In genomic region chr18:11672846-11673454, GRCh38 we compare ENCODE assay signal across 25 cellular contexts.
"Had no signal": no experiment of that assay in that cellular context is flagged by ENCODE, and none has a peak within 500 bp of the region (broad histone marks: within the 10 kb centered on the region; RNA-seq: fewer than 3 reads in every experiment).

No MANE protein-coding gene starts in this region.

- H3K4me3 Mint-ChIP-seq: activated CD8-positive, alpha-beta T cell treated with anti-CD3 and anti-CD28 coated beads for 36 hours; activated naive CD8-positive, alpha-beta T cell treated with anti-CD3 and anti-CD28 coated beads, Interleukin-2, amount 50 U/mL, for 24 hours; activated T-cell treated with anti-CD3 and anti-CD28 coated beads, Interleukin-2, amount 50 U/mL, for 24 hours; activated T-helper 1 cell treated with anti-CD3 and anti-CD28 coated beads, Interleukin-12 subunit alpha, Interleukin-12 subunit beta, Interleukin-2, Interleukin-4 antibody, amounts not matched to agents 30 ng/mL and 10 ng/mL and 1 ng/mL, durations not matched to agents 14 hours and 24 hours and 36 hours; T-helper 1 cell treated with Interleukin-12 subunit alpha and Interleukin-12 subunit beta and Interleukin-4 antibody, amounts not matched to agents 30 μg/mL and 1 μg/mL, for 36 hours had no signal

- H3K9me3 Mint-ChIP-seq: activated CD8-positive, alpha-beta T cell treated with anti-CD3 and anti-CD28 coated beads for 36 hours; activated naive CD4-positive, alpha-beta T cell treated with anti-CD3 and anti-CD28 coated beads, Interleukin-2, amount 50 U/mL, for 72 hours; activated naive CD8-positive, alpha-beta T cell treated with anti-CD3 and anti-CD28 coated beads, Interleukin-2, amount 50 U/mL, for 24 hours; activated T-cell treated with anti-CD3 and anti-CD28 coated beads, Interleukin-2, amount 50 U/mL, for 24 hours; activated T-helper 1 cell treated with anti-CD3 and anti-CD28 coated beads, Interleukin-12 subunit alpha, Interleukin-12 subunit beta, Interleukin-2, Interleukin-4 antibody, amounts not matched to agents 30 ng/mL and 10 ng/mL and 1 ng/mL, durations not matched to agents 14 hours and 24 hours and 36 hours; T-helper 1 cell treated with Interleukin-12 subunit alpha and Interleukin-12 subunit beta and Interleukin-4 antibody, amounts not matched to agents 30 μg/mL and 1 μg/mL, for 36 hours had no signal

- H3K36me3 Mint-ChIP-seq: activated naive CD4-positive, alpha-beta T cell treated with anti-CD3 and anti-CD28 coated beads, Interleukin-2, amount 50 U/mL, for 72 hours had no signal

- H3K27ac Mint-ChIP-seq: activated CD8-positive, alpha-beta T cell treated with anti-CD3 and anti-CD28 coated beads for 36 hours; activated naive CD4-positive, alpha-beta T cell treated with anti-CD3 and anti-CD28 coated beads, Interleukin-2, amount 50 U/mL, for 72 hours; activated naive CD8-positive, alpha-beta T cell treated with anti-CD3 and anti-CD28 coated beads, Interleukin-2, amount 50 U/mL, for 24 hours; activated T-cell treated with anti-CD3 and anti-CD28 coated beads, Interleukin-2, amount 50 U/mL, for 24 hours; activated T-helper 1 cell treated with anti-CD3 and anti-CD28 coated beads, Interleukin-12 subunit alpha, Interleukin-12 subunit beta, Interleukin-2, Interleukin-4 antibody, amounts not matched to agents 30 ng/mL and 10 ng/mL and 1 ng/mL, durations not matched to agents 14 hours and 24 hours and 36 hours; T-helper 1 cell treated with Interleukin-12 subunit alpha and Interleukin-12 subunit beta and Interleukin-4 antibody, amounts not matched to agents 30 μg/mL and 1 μg/mL, for 36 hours had no signal

- DNase-seq: activated CD4-positive, alpha-beta T cell treated with anti-CD3 and anti-CD28 coated beads for 4 hours; activated CD8-positive, alpha-beta T cell treated with anti-CD3 and anti-CD28 coated beads for 36 hours; activated effector memory CD4-positive, alpha-beta T cell treated with anti-CD3 and anti-CD28 coated beads, Interleukin-2, amount 50 U/mL, for 16 hours; activated naive CD4-positive, alpha-beta T cell treated with Interleukin-2 at 50 U/mL for 16 hours; activated naive CD8-positive, alpha-beta T cell treated with anti-CD3 and anti-CD28 coated beads, Interleukin-2, amount 50 U/mL, for 24 hours; activated T-cell treated with anti-CD3 and anti-CD28 coated beads, Interleukin-2, amount 50 U/mL, for 24 hours; amniotic stem cell; body of pancreas; central memory CD4-positive, alpha-beta T cell; Kasumi-1; KBM-7; NCI-H1417 treated with DMSO at 0.1 percent for 48 hours; NCI-H1694; NCI-H2029; NCI-H2107; NCI-H2227 treated with DMSO at 0.1 percent for 48 hours; NCI-H446 treated with DMSO at 0.1 percent for 48 hours; NCI-H526 treated with DMSO at 0.1 percent for 48 hours; NCI-H82; Peyer's patch; SHP77 had no signal

- H3K4me1 Mint-ChIP-seq: activated naive CD8-positive, alpha-beta T cell treated with anti-CD3 and anti-CD28 coated beads, Interleukin-2, amount 50 U/mL, for 24 hours had no signal

- ATAC-seq: activated CD4-positive, CD25-positive, alpha-beta regulatory T cell treated with anti-CD3 and anti-CD28 coated beads, Interleukin-2, amount 50 U/mL, for 24 hours; activated CD8-positive, alpha-beta T cell treated with anti-CD3 and anti-CD28 coated beads for 36 hours; activated naive CD4-positive, alpha-beta T cell treated with anti-CD3 and anti-CD28 coated beads, Interleukin-2, amount 50 U/mL, for 72 hours; activated naive CD8-positive, alpha-beta T cell treated with anti-CD3 and anti-CD28 coated beads, Interleukin-2, amount 50 U/mL, for 24 hours; body of pancreas had no signal
